8 cellular contexts compared by ENCODE assay signal in genomic region chr1:119987689-119988088, GRCh38.
DNase-seq lines count a peak whose midpoint lies in the region; ATAC-seq and TF ChIP-seq lines count a peak whose summit lies in the region.

No MANE protein-coding gene starts in this region.

- intact Hi-C loops in ascending aorta (cut with DNase I): loop anchor here (5.0 kb wide), 1 partner anchor 35 kb away; no protein-coding TSS in a partner anchor

- DNase-seq in ascending aorta (ENCODE audit: low spot score in 2 of 2) (no peak), NCI-H187 treated with DMSO at 0.1 percent for 48 hours (lab: John Stamatoyannopoulos, UW) (no peak), medulla oblongata (ENCODE audit: extremely low spot score) (no peak), NCI-H128 (lab: John Stamatoyannopoulos, UW; ENCODE audit: unreplicated experiment) (no peak), GM19240 (ENCODE audit: insufficient read length, low spot score) (no peak)

- H3K4me3 ChIP-seq in ascending aorta: no peak overlapping the region
- no peak overlapping the region for H3K4me3 ChIP-seq in skeletal muscle tissue (ENCODE audit: low read length in 3 of 3)

- no peaks in the 10 kb centered on the region for H3K27me3 ChIP-seq in ascending aorta
- no peaks in the 10 kb centered on the region for H3K27me3 ChIP-seq in skeletal muscle tissue (ENCODE audit: control insufficient read depth in 3 of 3, insufficient read depth in 3 of 3, low read length in 3 of 3)

- peak overlapping the region; percentile 69 to 70 for H3K27ac ChIP-seq in ascending aorta
- peak overlapping the region; percentile 15 for H3K27ac ChIP-seq in skeletal muscle tissue (ENCODE audit: low read depth, low read length)

- H3K4me1 ChIP-seq in ascending aorta (peaks cover 12 to 19% of the 10 kb centered on the region in 2 donors), skeletal muscle tissue (ENCODE audit: control insufficient read depth in 3 of 3, insufficient read depth in 3 of 3, low read length in 3 of 3) (peaks cover 2 to 13% (median 5%) of the 10 kb centered on the region in 3 donors)

- H3K9me3 ChIP-seq in ascending aorta (no peaks in the 10 kb centered on the region), skeletal muscle tissue (ENCODE audit: control insufficient read depth in 3 of 3, low read length in 3 of 3) (no peaks in the 10 kb centered on the region)

- no peak overlapping the region for H3K9ac ChIP-seq in skeletal muscle tissue (ENCODE audit: low read depth in 1 of 3, low read length in 3 of 3)

- H3K36me3 ChIP-seq in ascending aorta (peaks cover 2 to 7% of the 10 kb centered on the region in 2 donors), skeletal muscle tissue (ENCODE audit: control insufficient read depth in 3 of 3, insufficient read depth in 3 of 3, low read length in 3 of 3) (peaks cover 0 to 5% (median 0%) of the 10 kb centered on the region in 3 donors)

- no peak for TF ChIP-seq CTCF in ascending aorta (IDR thresholded peaks at IDR 0.05)

- ATAC-seq in GM18907 (IDR thresholded peaks at IDR 0.05; ENCODE audit: unreplicated experiment) (peak; percentile 57), HG03521 (IDR thresholded peaks at IDR 0.05; ENCODE audit: unreplicated experiment) (peak; percentile 38)
